6 cellular contexts compared by ENCODE assay signal in genomic region chr16:70295634-70296033, GRCh38.
"Had no signal": no experiment of that assay in that cellular context is flagged by ENCODE, and none has a peak within 500 bp of the region (broad histone marks: within the 10 kb centered on the region; RNA-seq: fewer than 3 reads in every experiment).

No MANE protein-coding gene starts in this region.

- ATAC-seq: HCT116 had no signal

- DNase-seq: GM23248, GOT3, H7, IMR-90, KBM-7 had no signal
